In the genomic region with DNA sequence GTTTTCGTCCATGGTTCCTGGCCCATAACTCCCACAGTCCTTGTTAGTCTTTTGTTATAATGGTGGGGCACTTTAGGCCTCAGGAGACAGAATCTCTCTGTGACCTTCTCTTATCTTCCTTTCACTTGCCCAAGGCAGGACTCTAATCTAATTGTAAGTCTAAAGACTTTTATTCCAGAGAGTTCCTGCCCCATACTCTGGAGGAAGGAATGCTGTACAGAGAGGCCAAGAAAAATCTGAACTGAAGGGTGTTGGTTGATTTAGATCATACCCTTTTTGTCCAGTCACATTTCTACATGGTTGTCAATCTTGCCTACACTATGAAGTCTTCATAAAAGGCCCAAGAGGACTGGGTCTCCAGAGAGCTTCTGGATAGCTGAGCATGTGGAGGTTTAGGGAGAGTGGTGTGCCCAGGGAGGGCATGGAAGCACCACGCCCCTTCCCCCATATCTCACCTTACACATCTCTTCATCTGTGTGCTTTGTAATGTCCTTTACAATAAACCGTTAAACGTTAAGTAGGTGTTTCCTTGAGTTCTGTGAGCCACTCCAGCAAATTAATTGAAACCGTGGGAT, we compare ENCODE assay signal across 10 cellular contexts.
DNase-seq lines count a peak whose midpoint lies in the region; ATAC-seq lines count a peak whose summit lies in the region.
"Had no signal": no experiment of that assay in that cellular context is flagged by ENCODE, and none has a peak within 500 bp of the region (broad histone marks: within the 10 kb centered on the region; RNA-seq: fewer than 3 reads in every experiment).

No MANE protein-coding gene starts in this region.

- no peak overlapping the region for H3K9ac ChIP-seq in skeletal muscle tissue (ENCODE audit: low read depth in 1 of 3, low read length in 3 of 3)

- H3K4me3 Mint-ChIP-seq in T-helper 2 cell treated with Interferon-gamma antibody and Interleukin-4, amounts not matched to agents 5 μg/mL and 100 μg/mL, for 36 hours = peak overlapping the region; percentile 0

- no peaks in the 10 kb centered on the region for H3K36me3 ChIP-seq in ectodermal cell (ENCODE audit: control insufficient read depth, insufficient read depth, low read length)
- H3K36me3 ChIP-seq in skeletal muscle tissue (ENCODE audit: control insufficient read depth in 3 of 3, insufficient read depth in 3 of 3, low read length in 3 of 3) = no peaks in the 10 kb centered on the region

- no peaks in the 10 kb centered on the region for H3K9me3 ChIP-seq in ectodermal cell (ENCODE audit: control insufficient read depth, low read length)
- H3K9me3 ChIP-seq in skeletal muscle tissue (ENCODE audit: control insufficient read depth in 3 of 3, low read length in 3 of 3) = no peaks in the 10 kb centered on the region

- peaks cover 2% of the 10 kb centered on the region for H3K36me3 Mint-ChIP-seq in T-helper 2 cell treated with Interferon-gamma antibody and Interleukin-4, amounts not matched to agents 5 μg/mL and 100 μg/mL, for 36 hours (ENCODE audit: low read depth)

- no peak for DNase-seq in T-helper 2 cell treated with Interferon-gamma antibody and Interleukin-4, amounts not matched to agents 5 μg/mL and 100 μg/mL, for 36 hours (ENCODE audit: low spot score)
- no peak for DNase-seq in T-helper 2 cell
- no peak for DNase-seq in NCI-H2227 treated with DMSO at 0.1 percent for 48 hours (lab: John Stamatoyannopoulos, UW)
- no peak for DNase-seq in NOMO-1 treated with DMSO at 0.1 percent for 48 hours (lab: John Stamatoyannopoulos, UW; ENCODE audit: unreplicated experiment)
- DNase-seq: stimulated activated CD4-positive, alpha-beta T cell treated with anti-CD3 and anti-CD28 coated beads, Interleukin-2, amount 100 ng/mL, for 48 hours had no signal

- no peaks in the 10 kb centered on the region for H3K27me3 Mint-ChIP-seq in T-helper 2 cell treated with Interferon-gamma antibody and Interleukin-4, amounts not matched to agents 5 μg/mL and 100 μg/mL, for 36 hours (ENCODE audit: low read depth)

- H3K27me3 ChIP-seq in ectodermal cell (ENCODE audit: control insufficient read depth, insufficient read depth, low read length, poor library complexity, severe bottlenecking) = no peaks in the 10 kb centered on the region
- no peaks in the 10 kb centered on the region for H3K27me3 ChIP-seq in skeletal muscle tissue (ENCODE audit: control insufficient read depth in 3 of 3, insufficient read depth in 3 of 3, low read length in 3 of 3)

- ATAC-seq in HG03060 (IDR thresholded peaks at IDR 0.05; ENCODE audit: low read depth, unreplicated experiment) (peak; percentile 3), GM21515 (IDR thresholded peaks at IDR 0.05; ENCODE audit: unreplicated experiment) (no peak)

- no peak overlapping the region for H3K4me3 ChIP-seq in ectodermal cell (ENCODE audit: insufficient read depth, low read depth, low read length)
- no peak overlapping the region for H3K4me3 ChIP-seq in skeletal muscle tissue (ENCODE audit: low read length in 3 of 3)

- peaks cover 8% of the 10 kb centered on the region for H3K4me1 ChIP-seq in ectodermal cell (ENCODE audit: control insufficient read depth, insufficient read depth, low read length)
- peaks cover 23 to 38% (median 37%) of the 10 kb centered on the region in 3 donors for H3K4me1 ChIP-seq in skeletal muscle tissue (ENCODE audit: control insufficient read depth in 3 of 3, insufficient read depth in 3 of 3, low read length in 3 of 3)

- H3K4me1 Mint-ChIP-seq in T-helper 2 cell treated with Interferon-gamma antibody and Interleukin-4, amounts not matched to agents 5 μg/mL and 100 μg/mL, for 36 hours (ENCODE audit: low read depth) = peaks cover 65% of the 10 kb centered on the region

- peak overlapping the region; percentile 11 for H3K27ac Mint-ChIP-seq in T-helper 2 cell treated with Interferon-gamma antibody and Interleukin-4, amounts not matched to agents 5 μg/mL and 100 μg/mL, for 36 hours

- WGBS in ectodermal cell, 2 experiments = 88 to 96% methylated on average over 5 of the region's 5 CpGs

- no peaks in the 10 kb centered on the region for H3K9me3 Mint-ChIP-seq in T-helper 2 cell treated with Interferon-gamma antibody and Interleukin-4, amounts not matched to agents 5 μg/mL and 100 μg/mL, for 36 hours

- peak overlapping the region; percentile 19 for H3K27ac ChIP-seq in ectodermal cell (ENCODE audit: insufficient read depth, low read depth, low read length, poor library complexity, severe bottlenecking)
- peak overlapping the region; percentile 41 for H3K27ac ChIP-seq in skeletal muscle tissue (ENCODE audit: low read depth, low read length)
- H3K27ac ChIP-seq: 22Rv1 had no signal
